Comparison of ENCODE assay signal across 1 cellular context in the genomic region with DNA sequence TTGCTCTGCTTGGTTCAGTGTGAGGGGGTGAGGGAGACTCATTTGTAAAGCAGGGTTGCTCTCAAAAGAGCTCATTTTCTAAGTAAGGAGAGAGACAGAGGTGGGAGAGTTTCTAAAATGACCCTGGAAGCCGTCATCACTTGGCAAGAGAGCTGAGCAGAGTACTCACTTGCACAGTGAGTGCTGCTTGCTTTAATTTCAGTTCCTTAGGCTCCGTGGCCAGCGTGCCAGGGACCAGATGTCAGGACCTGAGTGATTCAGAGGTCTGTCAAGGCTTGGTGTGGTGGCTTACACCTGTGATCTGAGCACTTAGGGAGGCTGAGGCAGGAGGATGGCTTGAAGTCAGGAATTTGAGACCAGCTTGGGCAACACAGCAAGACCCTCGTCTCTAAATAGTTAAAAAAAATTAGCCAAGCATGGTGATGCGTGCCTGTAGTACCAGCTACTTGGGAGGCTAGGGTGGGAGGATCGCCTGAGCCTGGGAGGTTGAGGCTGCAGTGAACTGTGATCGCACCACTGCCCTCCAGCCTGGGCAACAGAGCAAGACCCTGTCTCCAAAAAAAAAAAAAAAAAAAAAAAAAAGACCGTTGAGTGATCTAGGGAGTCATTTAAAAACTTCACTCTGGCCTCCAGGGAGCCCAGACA.
TF ChIP-seq lines count a peak whose summit lies in the region.

No MANE protein-coding gene starts in this region.

TF ChIP-seq in HEK293, 187 proteins besides CTCF, POLR2A, EP300 and RAD21:
- TF ChIP-seq ZBTB20 (tag by site-specific recombination; IDR thresholded peaks at IDR 0.05) (no peak), ZNF585B (tag by site-specific recombination; IDR thresholded peaks at IDR 0.05) (no peak), ZNF121 (tag by site-specific recombination; IDR thresholded peaks at IDR 0.05) (peak; percentile 98), ZNF362 (tag by site-specific recombination; IDR thresholded peaks at IDR 0.05) (peak; percentile 82), KLF8 (tag by site-specific recombination; IDR thresholded peaks at IDR 0.05) (no peak), ZBTB48 (tag by site-specific recombination; IDR thresholded peaks at IDR 0.05) (no peak), ZNF513 (tag by site-specific recombination; IDR thresholded peaks at IDR 0.05) (no peak), ZNF596 (tag by site-specific recombination; IDR thresholded peaks at IDR 0.05) (no peak), YY2 (tag by site-specific recombination; IDR thresholded peaks at IDR 0.05) (no peak), ZNF423 (tag by site-specific recombination; IDR thresholded peaks at IDR 0.05) (no peak), ZNF488 (tag by site-specific recombination; IDR thresholded peaks at IDR 0.05) (no peak)
- TF ChIP-seq, protein P1, sequence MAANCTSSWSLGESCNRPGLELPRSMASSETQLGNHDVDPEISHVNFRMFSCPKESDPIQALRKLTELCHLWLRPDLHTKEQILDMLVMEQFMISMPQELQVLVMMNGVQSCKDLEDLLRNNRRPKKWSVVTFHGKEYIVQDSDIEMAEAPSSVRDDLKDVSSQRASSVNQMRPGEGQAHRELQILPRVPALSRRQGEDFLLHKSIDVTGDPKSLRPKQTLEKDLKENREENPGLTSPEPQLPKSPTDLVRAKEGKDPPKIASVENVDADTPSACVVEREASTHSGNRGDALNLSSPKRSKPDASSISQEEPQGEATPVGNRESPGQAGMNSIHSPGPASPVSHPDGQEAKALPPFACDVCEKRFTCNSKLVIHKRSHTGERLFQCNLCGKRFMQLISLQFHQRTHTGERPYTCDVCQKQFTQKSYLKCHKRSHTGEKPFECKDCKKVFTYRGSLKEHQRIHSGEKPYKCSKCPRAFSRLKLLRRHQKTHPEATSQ (tag by site-specific recombination; IDR thresholded peaks at IDR 0.05): no peak
- TF ChIP-seq, protein P2, sequence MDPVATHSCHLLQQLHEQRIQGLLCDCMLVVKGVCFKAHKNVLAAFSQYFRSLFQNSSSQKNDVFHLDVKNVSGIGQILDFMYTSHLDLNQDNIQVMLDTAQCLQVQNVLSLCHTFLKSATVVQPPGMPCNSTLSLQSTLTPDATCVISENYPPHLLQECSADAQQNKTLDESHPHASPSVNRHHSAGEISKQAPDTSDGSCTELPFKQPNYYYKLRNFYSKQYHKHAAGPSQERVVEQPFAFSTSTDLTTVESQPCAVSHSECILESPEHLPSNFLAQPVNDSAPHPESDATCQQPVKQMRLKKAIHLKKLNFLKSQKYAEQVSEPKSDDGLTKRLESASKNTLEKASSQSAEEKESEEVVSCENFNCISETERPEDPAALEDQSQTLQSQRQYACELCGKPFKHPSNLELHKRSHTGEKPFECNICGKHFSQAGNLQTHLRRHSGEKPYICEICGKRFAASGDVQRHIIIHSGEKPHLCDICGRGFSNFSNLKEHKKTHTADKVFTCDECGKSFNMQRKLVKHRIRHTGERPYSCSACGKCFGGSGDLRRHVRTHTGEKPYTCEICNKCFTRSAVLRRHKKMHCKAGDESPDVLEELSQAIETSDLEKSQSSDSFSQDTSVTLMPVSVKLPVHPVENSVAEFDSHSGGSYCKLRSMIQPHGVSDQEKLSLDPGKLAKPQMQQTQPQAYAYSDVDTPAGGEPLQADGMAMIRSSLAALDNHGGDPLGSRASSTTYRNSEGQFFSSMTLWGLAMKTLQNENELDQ (tag by site-specific recombination; IDR thresholded peaks at IDR 0.05; ENCODE audit: low read depth): no peak
TF ChIP-seq in HEK293: peak in this region for 2.
